Comparison of ENCODE assay signal across 21 cellular contexts in genomic region chr1:81174052-81174451, GRCh38.
DNase-seq lines count a peak whose midpoint lies in the region; ATAC-seq and TF ChIP-seq lines count a peak whose summit lies in the region.
"Had no signal": no experiment of that assay in that cellular context is flagged by ENCODE, and none has a peak within 500 bp of the region (broad histone marks: within the 10 kb centered on the region; RNA-seq: fewer than 3 reads in every experiment).

No MANE protein-coding gene starts in this region.

- H3K9ac ChIP-seq in mammary epithelial cell (ENCODE audit: insufficient read depth, low read length) (no peak overlapping the region), mesenchymal stem cell (ENCODE audit: low read length) (no peak overlapping the region)
- H3K9ac ChIP-seq: BLaER1 treated with 17β-estradiol and CSF1 and Interleukin-3, amounts not matched to agents 10 nM and 100 nM had no signal

- no peak overlapping the region for H2BK5ac ChIP-seq in mesenchymal stem cell (ENCODE audit: low read depth, low read length, poor library complexity, severe bottlenecking)

- peaks cover 3% of the 10 kb centered on the region for H3K9me3 ChIP-seq in mammary epithelial cell (replicated peaks; ENCODE audit: insufficient read depth, low read length)
- peaks cover 42% of the 10 kb centered on the region for H3K9me3 ChIP-seq in mesenchymal stem cell (ENCODE audit: control insufficient read depth, low read length)

- no peak overlapping the region for H4K91ac ChIP-seq in mesenchymal stem cell (ENCODE audit: low read length)

- H3K36me3 ChIP-seq in mammary epithelial cell (ENCODE audit: insufficient read depth, low read length) (no peaks in the 10 kb centered on the region), mesenchymal stem cell (ENCODE audit: control insufficient read depth in 1 of 2, insufficient read depth in 2 of 2, low read depth in 1 of 2, low read length in 2 of 2) (no peaks in the 10 kb centered on the region)
- H3K36me3 ChIP-seq: BLaER1 treated with 17β-estradiol and CSF1 and Interleukin-3, amounts not matched to agents 10 nM and 100 nM; heart right ventricle; left lung; upper lobe of left lung had no signal

- dilution Hi-C loops in mammary epithelial cell (cut with HindIII; ENCODE audit: low sequenced_read_pairs): no loop called here

- H4K20me1 ChIP-seq in mammary epithelial cell (ENCODE audit: insufficient read depth, low read length): no peaks in the 10 kb centered on the region
- H4K20me1 ChIP-seq: BLaER1 treated with 17β-estradiol and CSF1 and Interleukin-3, amounts not matched to agents 10 nM and 100 nM had no signal

- CTCF ChIA-PET in mammary epithelial cell (lab: Charles Lee; ENCODE audit: low non-redundant PET): no interaction called here

- H3K79me1 ChIP-seq in mesenchymal stem cell (replicated peaks; ENCODE audit: low read length, poor library complexity, severe bottlenecking): no peaks in the 10 kb centered on the region

- TF ChIP-seq CTCF in mammary epithelial cell (conservative IDR thresholded peaks at IDR 0.05 in 1 of 2, IDR thresholded peaks at IDR 0.05 in 1 of 2; ENCODE audit: extremely low read depth in 1 of 2, insufficient read depth in 1 of 2, low read depth in 1 of 2, low read length in 2 of 2): no peak

- no peak overlapping the region for H3K18ac ChIP-seq in mesenchymal stem cell (ENCODE audit: low read depth in 1 of 2, low read length in 2 of 2)

- no peaks in the 10 kb centered on the region for H3K79me2 ChIP-seq in mammary epithelial cell (ENCODE audit: insufficient read depth, low read length)

- H3K4me2 ChIP-seq in mammary epithelial cell (ENCODE audit: insufficient read depth, low read depth, low read length) (peak overlapping the region; percentile 18), mesenchymal stem cell (ENCODE audit: low read length, poor library complexity, severe bottlenecking) (no peak overlapping the region)
- H3K4me2 ChIP-seq: BLaER1 treated with 17β-estradiol and CSF1 and Interleukin-3, amounts not matched to agents 10 nM and 100 nM had no signal

- H2BK120ac ChIP-seq in mesenchymal stem cell (ENCODE audit: low read depth, low read length): no peak overlapping the region

- WGBS in mammary epithelial cell (ENCODE audit: low coverage, missing lambda C conversion rate): 100% methylated on average over 1 of the region's 2 CpGs
- 88% methylated on average over 2 of the region's 2 CpGs for WGBS in mesenchymal stem cell

- intact Hi-C loops in mammary epithelial cell (cut with micrococcal nuclease): loop anchor here (2.0 kb wide), 1 partner anchor 55 kb away; no protein-coding TSS in a partner anchor

- in situ Hi-C loops in mammary epithelial cell (cut with MboI; ENCODE audit: low sequenced_read_pairs in 2 of 2): no loop called here

- no peak overlapping the region for H2BK12ac ChIP-seq in mesenchymal stem cell (ENCODE audit: low read length in 2 of 2)

- no TSS peak for BruUV-seq in mammary epithelial cell (replicated peaks; lab: Mats Ljungman, UMichigan)

- ATAC-seq in HG02870 (IDR thresholded peaks at IDR 0.05; ENCODE audit: unreplicated experiment) (no peak), GM21619 (IDR thresholded peaks at IDR 0.05; ENCODE audit: unreplicated experiment) (no peak)
- ATAC-seq: heart right ventricle, natural killer cell, WTC11 had no signal

- peak; percentile 43 for DNase-seq in EH (ENCODE audit: low read depth)
- peak; percentile 24 for DNase-seq in NCI-H82 treated with DMSO at 0.1 percent for 48 hours (lab: John Stamatoyannopoulos, UW; ENCODE audit: unreplicated experiment)
- DNase-seq in mammary epithelial cell: peak; percentile 65
- peak; percentile 65 for DNase-seq in mesenchymal stem cell
- no peak for DNase-seq in ecto neural progenitor cell (ENCODE audit: low spot score)
- DNase-seq in DMS 273 (lab: John Stamatoyannopoulos, UW; ENCODE audit: unreplicated experiment): no peak
- DNase-seq: aorta; central memory CD4-positive, alpha-beta T cell; heart right ventricle; left lung; natural killer cell; NCI-H1092 treated with DMSO at 0.1 percent for 48 hours; NCI-H1930; NCI-H69; retina; T-helper 9 cell; upper lobe of left lung had no signal

- no peak overlapping the region for H4K8ac ChIP-seq in mesenchymal stem cell (ENCODE audit: low read length)

- H3K4me3 ChIP-seq in mammary epithelial cell (replicated peaks in 1 of 3; ENCODE audit: insufficient read depth in 1 of 3, low read depth in 2 of 3, low read length in 3 of 3): no peak overlapping the region
- H3K4me3 ChIP-seq in mesenchymal stem cell (ENCODE audit: insufficient read depth in 1 of 2, low read depth in 1 of 2, low read length in 2 of 2): no peak overlapping the region
- H3K4me3 ChIP-seq: BLaER1 treated with 17β-estradiol and CSF1 and Interleukin-3, amounts not matched to agents 10 nM and 100 nM; heart right ventricle; left lung; upper lobe of left lung had no signal

- no peak overlapping the region for H2AK5ac ChIP-seq in mesenchymal stem cell (ENCODE audit: low read length, severe bottlenecking)

- H2BK15ac ChIP-seq in mesenchymal stem cell (ENCODE audit: low read depth, poor library complexity, severe bottlenecking): no peak overlapping the region

- no peak overlapping the region for H2AFZ ChIP-seq in mammary epithelial cell (ENCODE audit: low read depth, low read length)
- no peak overlapping the region for H2AFZ ChIP-seq in mesenchymal stem cell (ENCODE audit: low read depth, low read length)

- H3K4me1 ChIP-seq in mammary epithelial cell (ENCODE audit: insufficient read depth, low read length) (peaks cover 25% of the 10 kb centered on the region), mesenchymal stem cell (ENCODE audit: control insufficient read depth, insufficient read depth, low read depth, low read length) (peaks cover 7% of the 10 kb centered on the region)
- H3K4me1 ChIP-seq: BLaER1 treated with 17β-estradiol and CSF1 and Interleukin-3, amounts not matched to agents 10 nM and 100 nM; heart right ventricle; left lung; upper lobe of left lung had no signal

- H3K27ac ChIP-seq in mammary epithelial cell (ENCODE audit: insufficient read depth, low read depth, low read length) (peak overlapping the region; percentile 75), mesenchymal stem cell (ENCODE audit: low read length, poor library complexity, severe bottlenecking) (no peak overlapping the region)
- H3K27ac ChIP-seq: BLaER1 treated with 17β-estradiol and CSF1 and Interleukin-3, amounts not matched to agents 10 nM and 100 nM; heart right ventricle; left lung; upper lobe of left lung had no signal

- H3K4ac ChIP-seq in mesenchymal stem cell (ENCODE audit: low read depth in 1 of 2, low read length in 2 of 2): no peak overlapping the region

- no peak overlapping the region for H3K14ac ChIP-seq in mesenchymal stem cell (ENCODE audit: low read length in 2 of 2)

- H3K23ac ChIP-seq in mesenchymal stem cell (ENCODE audit: low read length in 2 of 2): no peak overlapping the region

- H3K27me3 ChIP-seq in mammary epithelial cell (ENCODE audit: insufficient read depth, low read length): no peaks in the 10 kb centered on the region
- no peaks in the 10 kb centered on the region for H3K27me3 ChIP-seq in mesenchymal stem cell (ENCODE audit: control insufficient read depth in 1 of 2, insufficient read depth in 1 of 2, low read length in 2 of 2)
- H3K27me3 ChIP-seq: BLaER1 treated with 17β-estradiol and CSF1 and Interleukin-3, amounts not matched to agents 10 nM and 100 nM; heart right ventricle; left lung; upper lobe of left lung had no signal

Comparison
In these comparisons a context has a peak if more than half of its experiments do, and no peak if none do; other contexts are left out.
1. DNase-seq: peak in EH (single experiment), NCI-H82 treated with DMSO at 0.1 percent for 48 hours (single experiment), mammary epithelial cell (single experiment) and mesenchymal stem cell (single experiment); none in ecto neural progenitor cell (single experiment) and DMS 273 (single experiment).